ENCODE assay signal across 1 cellular context in the genomic region with DNA sequence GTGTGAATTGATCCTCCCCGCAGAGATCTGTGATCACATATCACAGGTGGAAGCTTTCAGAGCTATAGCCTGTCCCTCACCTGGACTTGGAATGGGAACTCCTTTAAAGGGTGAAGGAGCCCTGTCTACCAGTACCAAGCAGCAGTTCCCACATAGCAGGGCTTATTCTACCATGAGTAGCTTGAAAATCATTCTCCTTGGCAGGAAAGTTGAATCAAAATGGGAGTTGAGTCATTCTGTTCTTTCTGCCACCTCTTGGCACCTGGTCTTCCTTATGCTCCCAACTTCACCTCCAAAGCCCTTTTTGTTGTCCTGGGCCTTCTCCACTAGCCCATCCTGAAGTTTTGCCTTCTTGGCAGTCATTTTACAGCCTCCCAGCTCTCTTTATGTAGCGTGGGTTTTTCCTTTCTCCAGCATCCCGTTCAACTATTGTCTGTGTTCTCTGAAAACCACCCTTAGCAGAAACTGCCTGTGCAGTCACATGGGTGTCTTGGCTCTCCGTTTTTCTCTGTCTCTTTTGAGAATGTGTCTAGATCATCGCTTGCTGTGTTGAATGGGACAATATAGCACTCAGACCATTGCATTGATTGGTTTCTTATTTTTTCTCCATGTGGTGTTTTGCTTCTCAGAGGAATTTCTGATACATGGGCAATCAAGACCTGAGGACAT.
TF ChIP-seq lines count a peak whose summit lies in the region.

No MANE protein-coding gene starts in this region.

TF ChIP-seq in IMR-90, 13 proteins besides CTCF, POLR2A, EP300 and RAD21:
- no peak for TF ChIP-seq CHD1 (IDR thresholded peaks at IDR 0.05; ENCODE audit: low read depth, low read length)
- no peak for TF ChIP-seq FOS (IDR thresholded peaks at IDR 0.05; ENCODE audit: low read depth, low read length)
- no peak for TF ChIP-seq BHLHE40 (IDR thresholded peaks at IDR 0.05; ENCODE audit: low read depth, low read length)
- no peak for TF ChIP-seq RFX5 (IDR thresholded peaks at IDR 0.05; ENCODE audit: low read depth, low read length)
- no peak for TF ChIP-seq RCOR1 (IDR thresholded peaks at IDR 0.05; ENCODE audit: insufficient replicate concordance, low read length)
- TF ChIP-seq, protein P1, sequence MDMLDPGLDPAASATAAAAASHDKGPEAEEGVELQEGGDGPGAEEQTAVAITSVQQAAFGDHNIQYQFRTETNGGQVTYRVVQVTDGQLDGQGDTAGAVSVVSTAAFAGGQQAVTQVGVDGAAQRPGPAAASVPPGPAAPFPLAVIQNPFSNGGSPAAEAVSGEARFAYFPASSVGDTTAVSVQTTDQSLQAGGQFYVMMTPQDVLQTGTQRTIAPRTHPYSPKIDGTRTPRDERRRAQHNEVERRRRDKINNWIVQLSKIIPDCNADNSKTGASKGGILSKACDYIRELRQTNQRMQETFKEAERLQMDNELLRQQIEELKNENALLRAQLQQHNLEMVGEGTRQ (IDR thresholded peaks at IDR 0.05; ENCODE audit: low read depth, low read length) = no peak
- no peak for TF ChIP-seq NFE2L2 (IDR thresholded peaks at IDR 0.05; ENCODE audit: low read depth, low read length)
- no peak for TF ChIP-seq MAFK (IDR thresholded peaks at IDR 0.05; ENCODE audit: low read depth, low read length)
- TF ChIP-seq, protein P2, sequence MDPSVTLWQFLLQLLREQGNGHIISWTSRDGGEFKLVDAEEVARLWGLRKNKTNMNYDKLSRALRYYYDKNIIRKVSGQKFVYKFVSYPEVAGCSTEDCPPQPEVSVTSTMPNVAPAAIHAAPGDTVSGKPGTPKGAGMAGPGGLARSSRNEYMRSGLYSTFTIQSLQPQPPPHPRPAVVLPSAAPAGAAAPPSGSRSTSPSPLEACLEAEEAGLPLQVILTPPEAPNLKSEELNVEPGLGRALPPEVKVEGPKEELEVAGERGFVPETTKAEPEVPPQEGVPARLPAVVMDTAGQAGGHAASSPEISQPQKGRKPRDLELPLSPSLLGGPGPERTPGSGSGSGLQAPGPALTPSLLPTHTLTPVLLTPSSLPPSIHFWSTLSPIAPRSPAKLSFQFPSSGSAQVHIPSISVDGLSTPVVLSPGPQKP (IDR thresholded peaks at IDR 0.05; ENCODE audit: borderline replicate concordance, low read depth, low read length) = no peak
- TF ChIP-seq MXI1 (IDR thresholded peaks at IDR 0.05; ENCODE audit: borderline replicate concordance, low read depth, low read length) = no peak
